In the genomic region with DNA sequence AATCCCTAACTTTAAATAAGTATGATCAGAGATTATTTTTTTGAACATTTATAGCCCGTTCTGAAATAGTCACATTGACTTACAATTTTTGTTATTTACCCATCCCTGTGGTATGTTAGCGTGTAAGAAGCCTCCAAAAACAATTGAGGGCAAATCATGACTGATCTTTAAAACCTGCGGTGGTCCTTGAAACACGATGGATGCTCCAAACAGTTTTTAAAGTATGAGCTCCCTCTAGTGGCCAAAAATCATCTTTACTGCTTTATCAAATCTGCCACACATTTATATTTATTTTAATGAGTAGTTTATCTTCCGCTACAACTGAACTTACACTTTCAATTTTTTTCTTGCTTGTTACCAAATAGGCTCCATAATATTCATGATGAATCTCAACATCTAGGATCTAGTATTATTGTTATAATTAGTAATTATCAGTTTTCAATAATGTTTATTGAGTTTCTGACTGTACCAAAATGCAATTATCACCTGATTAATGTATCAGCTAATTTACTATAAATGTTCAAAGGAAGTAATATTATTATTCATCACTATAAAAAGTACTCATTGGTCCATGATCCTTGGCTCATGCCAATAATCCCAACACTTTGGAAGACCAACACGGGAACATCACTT, we compare ENCODE assay signal across 8 cellular contexts. TPM values are rescaled to one million over a fixed set of nuclear protein-coding genes. Genes with fewer than 3 reads are reported as not detected.
DNase-seq lines count a peak whose midpoint lies in the region; ATAC-seq and TF ChIP-seq lines count a peak whose summit lies in the region.

No MANE protein-coding gene starts in this region.

- H3K36me3 Mint-ChIP-seq in activated CD4-positive, alpha-beta T cell treated with anti-CD3 and anti-CD28 coated beads, Interleukin-2, amount 10 ng/mL, durations not matched to agents 7 days and 5 days (ENCODE audit: low read depth), result no peaks in the 10 kb centered on the region
- H3K36me3 Mint-ChIP-seq in activated CD8-positive, alpha-beta T cell treated with anti-CD3 and anti-CD28 coated beads for 36 hours (ENCODE audit: low read depth), result no peaks in the 10 kb centered on the region
- H3K36me3 Mint-ChIP-seq in activated T-helper 17 cell treated with anti-CD3 and anti-CD28 coated beads, Interleukin-2, amount 50 U/mL, for 72 hours (ENCODE audit: low read depth), result no peaks in the 10 kb centered on the region

- CTCF ChIA-PET in activated CD4-positive, alpha-beta T cell treated with anti-CD3 and anti-CD28 coated beads, Interleukin-2, amount 10 ng/mL, durations not matched to agents 7 days and 5 days (lab: Charles Lee), result no interaction called here
- CTCF ChIA-PET in activated CD8-positive, alpha-beta T cell treated with anti-CD3 and anti-CD28 coated beads for 36 hours (lab: Charles Lee), result interaction anchor here (0.7 to 4.4 kb wide), 23 partner anchors 9 to 1729 kb away, joined by 3 to 14 read pairs (median 4); partner anchors contain the start of gene HDAC2

- no peak overlapping the region for H3K4me3 Mint-ChIP-seq in activated CD4-positive, alpha-beta T cell treated with anti-CD3 and anti-CD28 coated beads, Interleukin-2, amount 10 ng/mL, durations not matched to agents 7 days and 5 days
- H3K4me3 Mint-ChIP-seq in activated CD8-positive, alpha-beta T cell treated with anti-CD3 and anti-CD28 coated beads for 36 hours, result no peak overlapping the region
- no peak overlapping the region for H3K4me3 Mint-ChIP-seq in stimulated activated naive CD8-positive, alpha-beta T cell treated with anti-CD3 and anti-CD28 coated beads, Interleukin-15, amount 100 ng/mL, for 72 hours
- H3K4me3 Mint-ChIP-seq in activated T-helper 17 cell treated with anti-CD3 and anti-CD28 coated beads, Interleukin-2, amount 50 U/mL, for 72 hours, result no peak overlapping the region

- intact Hi-C loops in activated CD8-positive, alpha-beta T cell treated with anti-CD3 and anti-CD28 coated beads for 36 hours (cut with micrococcal nuclease), result loop anchor here (5.0 kb wide), 1 partner anchor 602 kb away; no protein-coding TSS in a partner anchor

- H3K27me3 Mint-ChIP-seq in activated CD4-positive, alpha-beta T cell treated with anti-CD3 and anti-CD28 coated beads, Interleukin-2, amount 10 ng/mL, durations not matched to agents 7 days and 5 days, result peaks cover 11% of the 10 kb centered on the region
- peaks cover 9% of the 10 kb centered on the region for H3K27me3 Mint-ChIP-seq in activated CD8-positive, alpha-beta T cell treated with anti-CD3 and anti-CD28 coated beads for 36 hours
- peaks cover 19% of the 10 kb centered on the region for H3K27me3 Mint-ChIP-seq in stimulated activated naive CD8-positive, alpha-beta T cell treated with anti-CD3 and anti-CD28 coated beads, Interleukin-15, amount 100 ng/mL, for 72 hours
- peaks cover 10% of the 10 kb centered on the region for H3K27me3 Mint-ChIP-seq in activated T-helper 17 cell treated with anti-CD3 and anti-CD28 coated beads, Interleukin-2, amount 50 U/mL, for 72 hours

- TF ChIP-seq CTCF in activated CD8-positive, alpha-beta T cell treated with anti-CD3 and anti-CD28 coated beads for 36 hours (IDR thresholded peaks at IDR 0.05), result peak; percentile 74

- DNase-seq in activated CD4-positive, alpha-beta T cell treated with anti-CD3 and anti-CD28 coated beads, Interleukin-2, amount 10 ng/mL, durations not matched to agents 7 days and 5 days, result peak; percentile 20
- no peak for DNase-seq in activated CD4-positive, alpha-beta T cell treated with anti-CD3 and anti-CD28 coated beads, Interleukin-2, amount 50 U/mL, for 1 hour
- DNase-seq in NCI-H2171 treated with DMSO at 0.1 percent for 48 hours (lab: John Stamatoyannopoulos, UW), result peak; percentile 70
- DNase-seq in activated CD8-positive, alpha-beta T cell treated with anti-CD3 and anti-CD28 coated beads for 36 hours, result peak; percentile 8
- peak; percentile 12 for DNase-seq in iPS DF 19.7 (ENCODE audit: low read depth, low spot score)
- DNase-seq in stimulated activated naive CD8-positive, alpha-beta T cell treated with anti-CD3 and anti-CD28 coated beads, Interleukin-15, amount 100 ng/mL, for 72 hours, result peak in 1 of 2 donors; percentile 15

- peak; percentile 78 for ATAC-seq in HG02981 (IDR thresholded peaks at IDR 0.05; ENCODE audit: unreplicated experiment)
- peak; percentile 64 for ATAC-seq in activated CD8-positive, alpha-beta T cell treated with anti-CD3 and anti-CD28 coated beads for 36 hours
- ATAC-seq in stimulated activated naive CD8-positive, alpha-beta T cell treated with anti-CD3 and anti-CD28 coated beads, Interleukin-15, amount 100 ng/mL, for 72 hours, result peak; percentile 45
- ATAC-seq in activated T-helper 17 cell treated with anti-CD3 and anti-CD28 coated beads, Interleukin-2, amount 50 U/mL, for 72 hours (replicated peaks), result no peak

- H3K27ac Mint-ChIP-seq in activated CD4-positive, alpha-beta T cell treated with anti-CD3 and anti-CD28 coated beads, Interleukin-2, amount 10 ng/mL, durations not matched to agents 7 days and 5 days, result no peak overlapping the region
- H3K27ac Mint-ChIP-seq in activated CD8-positive, alpha-beta T cell treated with anti-CD3 and anti-CD28 coated beads for 36 hours, result no peak overlapping the region
- H3K27ac Mint-ChIP-seq in stimulated activated naive CD8-positive, alpha-beta T cell treated with anti-CD3 and anti-CD28 coated beads, Interleukin-15, amount 100 ng/mL, for 72 hours, result no peak overlapping the region
- no peak overlapping the region for H3K27ac Mint-ChIP-seq in activated T-helper 17 cell treated with anti-CD3 and anti-CD28 coated beads, Interleukin-2, amount 50 U/mL, for 72 hours

- no peaks in the 10 kb centered on the region for H3K9me3 Mint-ChIP-seq in activated CD4-positive, alpha-beta T cell treated with anti-CD3 and anti-CD28 coated beads, Interleukin-2, amount 10 ng/mL, durations not matched to agents 7 days and 5 days
- H3K9me3 Mint-ChIP-seq in activated CD8-positive, alpha-beta T cell treated with anti-CD3 and anti-CD28 coated beads for 36 hours, result no peaks in the 10 kb centered on the region
- no peaks in the 10 kb centered on the region for H3K9me3 Mint-ChIP-seq in stimulated activated naive CD8-positive, alpha-beta T cell treated with anti-CD3 and anti-CD28 coated beads, Interleukin-15, amount 100 ng/mL, for 72 hours
- no peaks in the 10 kb centered on the region for H3K9me3 Mint-ChIP-seq in activated T-helper 17 cell treated with anti-CD3 and anti-CD28 coated beads, Interleukin-2, amount 50 U/mL, for 72 hours

- H3K4me1 Mint-ChIP-seq in activated CD4-positive, alpha-beta T cell treated with anti-CD3 and anti-CD28 coated beads, Interleukin-2, amount 10 ng/mL, durations not matched to agents 7 days and 5 days, result no peaks in the 10 kb centered on the region
- H3K4me1 Mint-ChIP-seq in activated CD8-positive, alpha-beta T cell treated with anti-CD3 and anti-CD28 coated beads for 36 hours (ENCODE audit: low read depth), result no peaks in the 10 kb centered on the region
- H3K4me1 Mint-ChIP-seq in stimulated activated naive CD8-positive, alpha-beta T cell treated with anti-CD3 and anti-CD28 coated beads, Interleukin-15, amount 100 ng/mL, for 72 hours, result no peaks in the 10 kb centered on the region
- H3K4me1 Mint-ChIP-seq in activated T-helper 17 cell treated with anti-CD3 and anti-CD28 coated beads, Interleukin-2, amount 50 U/mL, for 72 hours, result no peaks in the 10 kb centered on the region

- POLR2A ChIA-PET in activated CD4-positive, alpha-beta T cell treated with anti-CD3 and anti-CD28 coated beads, Interleukin-2, amount 10 ng/mL, durations not matched to agents 7 days and 5 days (lab: Charles Lee), result interaction anchor here (0.7 kb wide), 2 partner anchors 260 to 1604 kb away, joined by 3 read pairs; no protein-coding TSS in a partner anchor
- POLR2A ChIA-PET in activated CD8-positive, alpha-beta T cell treated with anti-CD3 and anti-CD28 coated beads for 36 hours (lab: Charles Lee), result no interaction called here

RNA-seq across cellular contexts. Expression of gene MARCKS, which starts 52.2 kb away (rescaled TPM):
- total RNA-seq in activated CD4-positive, alpha-beta T cell treated with anti-CD3 and anti-CD28 coated beads, Interleukin-2, amount 10 ng/mL, durations not matched to agents 7 days and 5 days, result under 1 TPM in 1 of 2 experiments, not detected in 1; 0.04 TPM
- total RNA-seq in activated CD8-positive, alpha-beta T cell treated with anti-CD3 and anti-CD28 coated beads for 36 hours, result under 1 TPM; 0.47 to 0.83 TPM
- under 1 TPM; 0.17 to 0.40 TPM for total RNA-seq in activated T-helper 17 cell treated with anti-CD3 and anti-CD28 coated beads, Interleukin-2, amount 50 U/mL, for 72 hours
